ENCODE assay signal across 18 cellular contexts in the genomic region with DNA sequence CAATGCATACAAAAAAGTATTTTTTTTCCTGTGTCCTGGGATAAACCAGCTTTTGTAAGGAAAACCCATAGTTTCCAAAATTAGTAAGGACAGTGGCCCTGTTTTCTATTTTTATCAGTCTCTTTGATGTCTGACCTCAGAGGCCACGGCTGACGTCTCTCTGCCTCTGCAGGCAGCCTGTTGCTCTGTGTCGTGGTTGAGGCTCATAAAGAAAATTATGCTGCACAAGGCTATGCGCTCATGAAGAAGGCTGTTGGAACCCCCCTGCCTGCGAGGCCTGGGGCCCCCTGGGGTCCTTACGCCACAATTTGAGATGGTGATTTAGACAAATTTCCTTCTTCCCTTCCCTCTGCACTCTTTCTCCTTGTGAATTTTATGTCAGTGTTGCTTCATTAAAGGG. TPM values are rescaled to one million over a fixed set of nuclear protein-coding genes. Genes with fewer than 3 reads are reported as not detected.
DNase-seq lines count a peak whose midpoint lies in the region; ATAC-seq, FAIRE-seq and TF ChIP-seq lines count a peak whose summit lies in the region.
"Had no signal": no experiment of that assay in that cellular context is flagged by ENCODE, and none has a peak within 500 bp of the region (broad histone marks: within the 10 kb centered on the region; RNA-seq: fewer than 3 reads in every experiment).

No MANE protein-coding gene starts in this region.

- POLR2A ChIA-PET in GM12878 (lab: Charles Lee) = no interaction called here

- TF ChIP-seq RAD21 in GM12878 (IDR thresholded peaks at IDR 0.05; ENCODE audit: insufficient read depth, low read depth, low read length) = no peak

- H3K27me3 ChIP-seq in GM12878 (replicated peaks in 1 of 2; ENCODE audit: control insufficient read depth in 2 of 2, insufficient read depth in 2 of 2, low read length in 1 of 2) (no peaks in the 10 kb centered on the region), WERI-Rb-1 (ENCODE audit: insufficient read depth, low read depth, severe bottlenecking) (no peaks in the 10 kb centered on the region)
- H3K27me3 ChIP-seq: Peyer's patch, thyroid gland had no signal

- TF ChIP-seq CTCF in natural killer cell (IDR thresholded peaks at IDR 0.05) = no peak
- no peak for TF ChIP-seq CTCF in GM12878 (IDR thresholded peaks at IDR 0.05 in 2 of 3, conservative IDR thresholded peaks at IDR 0.05 in 1 of 3; ENCODE audit: control insufficient read depth in 2 of 3, extremely low read depth in 1 of 3, insufficient read depth in 1 of 3, low read depth in 3 of 3, low read length in 3 of 3)
- no peak for TF ChIP-seq CTCF in WERI-Rb-1 (IDR thresholded peaks at IDR 0.05; ENCODE audit: low read depth, low read length)

- H3K27me3 Mint-ChIP-seq in natural killer cell treated with Interleukin-12 subunit alpha and Interleukin-12 subunit beta and Interleukin-15 and Interleukin-18, amount 100 ng/mL, for 72 hours = peaks cover 0 to 13% of the 10 kb centered on the region in 2 donors
- peaks cover 0 to 8% of the 10 kb centered on the region in 2 donors for H3K27me3 Mint-ChIP-seq in natural killer cell (ENCODE audit: low read depth in 2 of 2)

- TF ChIP-seq EP300 in GM12878 (IDR thresholded peaks at IDR 0.05; ENCODE audit: borderline replicate concordance in 1 of 2, control insufficient read depth in 1 of 2, low read depth in 2 of 2, low read length in 2 of 2) = no peak

- H3K9me3 Mint-ChIP-seq in natural killer cell treated with Interleukin-12 subunit alpha and Interleukin-12 subunit beta and Interleukin-15 and Interleukin-18, amount 100 ng/mL, for 72 hours = peaks cover 4% of the 10 kb centered on the region
- peaks cover 2 to 3% of the 10 kb centered on the region in 2 donors for H3K9me3 Mint-ChIP-seq in natural killer cell

- no peak for TF ChIP-seq POLR2A in GM12878 (IDR thresholded peaks at IDR 0.05; ENCODE audit: low read depth, low read length)

- 56% methylated on average over 6 of the region's 6 CpGs for WGBS in GM12878 (ENCODE audit: insufficient coverage, insufficient replicate concordance, low lambda C conversion rate, missing lambda C conversion rate)

- H3K9ac ChIP-seq in GM12878 (ENCODE audit: control insufficient read depth, insufficient read depth, low read length) = no peak overlapping the region

- H3K36me3 ChIP-seq in GM12878 (ENCODE audit: control insufficient read depth in 2 of 2, insufficient read depth in 2 of 2, low read length in 1 of 2) = peaks cover 5 to 6% of the 10 kb centered on the region in 2 experiments; a peak in 3 of 4 replicates
- peaks cover under 1% of the 10 kb centered on the region; the same call in 1 of the 2 replicates for H3K36me3 ChIP-seq in WERI-Rb-1
- H3K36me3 ChIP-seq: Peyer's patch, thyroid gland had no signal

- H3K4me2 ChIP-seq in GM12878 (ENCODE audit: control insufficient read depth, insufficient read depth) = no peak overlapping the region

- H3K27ac ChIP-seq in GM12878 (ENCODE audit: control insufficient read depth, insufficient read depth) (no peak overlapping the region), WERI-Rb-1 (no peak overlapping the region)
- H3K27ac ChIP-seq: Peyer's patch had no signal

- H3K4me3 Mint-ChIP-seq in natural killer cell treated with Interleukin-12 subunit alpha and Interleukin-12 subunit beta and Interleukin-15 and Interleukin-18, amount 100 ng/mL, for 72 hours = no peak overlapping the region
- no peak overlapping the region for H3K4me3 Mint-ChIP-seq in natural killer cell
- H3K4me3 Mint-ChIP-seq: T-helper 1 cell treated with Interleukin-12 subunit alpha and Interleukin-12 subunit beta and Interleukin-4 antibody, amounts not matched to agents 30 μg/mL and 1 μg/mL, for 36 hours had no signal

- no peak overlapping the region for H3K27ac Mint-ChIP-seq in natural killer cell treated with Interleukin-12 subunit alpha and Interleukin-12 subunit beta and Interleukin-15 and Interleukin-18, amount 100 ng/mL, for 72 hours
- no peak overlapping the region for H3K27ac Mint-ChIP-seq in natural killer cell
- H3K27ac Mint-ChIP-seq: T-helper 1 cell treated with Interleukin-12 subunit alpha and Interleukin-12 subunit beta and Interleukin-4 antibody, amounts not matched to agents 30 μg/mL and 1 μg/mL, for 36 hours had no signal

- peaks cover 6% of the 10 kb centered on the region for H3K36me3 Mint-ChIP-seq in natural killer cell treated with Interleukin-12 subunit alpha and Interleukin-12 subunit beta and Interleukin-15 and Interleukin-18, amount 100 ng/mL, for 72 hours
- no peaks in the 10 kb centered on the region for H3K36me3 Mint-ChIP-seq in natural killer cell

- ATAC-seq in natural killer cell treated with Interleukin-12 subunit alpha and Interleukin-12 subunit beta and Interleukin-15 and Interleukin-18, amount 100 ng/mL, for 72 hours = no peak
- ATAC-seq in natural killer cell (no peak), GM12878 (no peak), GM18907 (IDR thresholded peaks at IDR 0.05; ENCODE audit: unreplicated experiment) (no peak), GM19023 (IDR thresholded peaks at IDR 0.05; ENCODE audit: unreplicated experiment) (no peak)

- CTCF ChIA-PET in GM12878 (lab: Yijun Ruan, JAX) = no interaction called here

- no TSS peak for BruUV-seq in GM12878 (replicated peaks; lab: Mats Ljungman, UMichigan)

- H3K4me1 Mint-ChIP-seq in natural killer cell treated with Interleukin-12 subunit alpha and Interleukin-12 subunit beta and Interleukin-15 and Interleukin-18, amount 100 ng/mL, for 72 hours (ENCODE audit: low read depth in 2 of 2) = peaks cover 30 to 34% of the 10 kb centered on the region in 2 donors
- H3K4me1 Mint-ChIP-seq in natural killer cell = peaks cover 29 to 47% of the 10 kb centered on the region in 2 donors

- RAD21 ChIA-PET in GM12878 (lab: Charles Lee; ENCODE audit: unreplicated experiment) = no interaction called here

- H2AFZ ChIP-seq in GM12878 (ENCODE audit: control insufficient read depth, low read depth, low read length) = no peak overlapping the region

- peaks cover 57% of the 10 kb centered on the region for H3K79me2 ChIP-seq in GM12878 (ENCODE audit: control insufficient read depth, insufficient read depth, low read length)

- intact Hi-C loops in natural killer cell (cut with micrococcal nuclease) = no loop called here
- intact Hi-C loops in GM12878 (cut with micrococcal nuclease; ENCODE audit: unreplicated experiment) = no loop called here

- SMC1A ChIA-PET in GM12878 (lab: Charles Lee; ENCODE audit: uncharacterized antibody, unreplicated experiment) = interaction anchor here (1.7 kb wide), 1 partner anchor 47 kb away, joined by 4 read pairs; no protein-coding TSS in a partner anchor

- H3K9me3 ChIP-seq in GM12878 (replicated peaks; ENCODE audit: control insufficient read depth, insufficient read depth, low read length) (peaks cover 9% of the 10 kb centered on the region), WERI-Rb-1 (ENCODE audit: severe bottlenecking) (peaks cover 5% of the 10 kb centered on the region)
- H3K9me3 ChIP-seq: Peyer's patch, thyroid gland had no signal

- no peaks in the 10 kb centered on the region for H4K20me1 ChIP-seq in GM12878 (ENCODE audit: control insufficient read depth, insufficient read depth)

- peaks cover 5% of the 10 kb centered on the region; the same call in 1 of the 2 replicates for H3K4me1 ChIP-seq in GM12878 (ENCODE audit: control insufficient read depth, insufficient read depth, low read length)

- peak; percentile 5 for DNase-seq in natural killer cell treated with Interleukin-12 subunit alpha and Interleukin-12 subunit beta and Interleukin-15 and Interleukin-18, amount 100 ng/mL, for 72 hours (ENCODE audit: low spot score)
- no peak for DNase-seq in natural killer cell
- no peak for DNase-seq in GM12878 (ENCODE audit: low read depth, low spot score)
- peak; percentile 62 for DNase-seq in hepatic stellate cell (ENCODE audit: low spot score)
- DNase-seq in WERI-Rb-1 = no peak
- no peak for DNase-seq in NCI-H446 treated with DMSO at 0.1 percent for 48 hours (lab: John Stamatoyannopoulos, UW)
- DNase-seq: activated CD4-positive, alpha-beta T cell treated with anti-CD3 and anti-CD28 coated beads for 48 hours; activated effector memory CD4-positive, alpha-beta T cell treated with anti-CD3 and anti-CD28 coated beads, Interleukin-2, amount 50 U/mL, for 16 hours; caudate nucleus; DMS 273 treated with DMSO at 0.1 percent for 48 hours; NCI-H524; thyroid gland had no signal

- H3K4me3 ChIP-seq in GM12878 (no peak overlapping the region), WERI-Rb-1 (ENCODE audit: low read depth, low read length) (no peak overlapping the region)
- H3K4me3 ChIP-seq: lung, Peyer's patch, thyroid gland had no signal

- FAIRE-seq in GM12878 (lab: Jason Lieb, UNC) = no peak
- FAIRE-seq: endometrium had no signal

- in situ Hi-C loops in GM12878 (cut with MboI) = no loop called here

TF ChIP-seq in GM12878, 131 proteins besides CTCF, POLR2A, EP300 and RAD21 (continues in another document):
- 0 out of 2 replicates have a peak, but pooled peaks have one; percentile 41 for TF ChIP-seq MEF2A (IDR thresholded peaks at IDR 0.05; ENCODE audit: insufficient read depth, low read depth, low read length)

RNA-seq across cellular contexts. Expression of a gene that starts 48.9 kb away (rescaled TPM):
- 100 to 1,000 TPM in 1 of 2 donors, 10 to 100 TPM in 1; 66.8 to 115 TPM for total RNA-seq in natural killer cell treated with Interleukin-12 subunit alpha and Interleukin-12 subunit beta and Interleukin-15 and Interleukin-18, amount 100 ng/mL, for 72 hours
- total RNA-seq in natural killer cell = 10 to 100 TPM; 39.5 to 45.7 (median 42.3) TPM
- total RNA-seq in GM12878 (2013; cell fraction: nucleolus; rRNA removed) = 212 and 233 TPM in 2 replicates
- total RNA-seq in GM12878 (2014; rRNA removed) = 46.9 and 47.8 TPM in 2 replicates
- 26.1 and 28.2 TPM in 2 replicates for total RNA-seq in GM12878 (2014; rRNA removed; fragmentation: Illumina TruSeq; extraction: Trizol)
- total RNA-seq in GM12878 (2021) = 89.5 and 110 TPM in 2 replicates
- polyA plus RNA-seq in GM12878 (2011; ENCODE audit: low read depth) = 17.3 TPM
- polyA plus RNA-seq in GM12878 (2011; rRNA removed) = 27.6 and 47.8 TPM in 2 replicates
- 59.2 and 60.5 TPM in 2 replicates for polyA plus RNA-seq in GM12878 (2011; cell fraction: cytosol; rRNA removed)
- 80.2 and 83.8 TPM in 2 replicates for polyA plus RNA-seq in GM12878 (2011; cell fraction: nucleus; rRNA removed)
- 36.8 and 49.6 TPM in 2 replicates for polyA plus RNA-seq in GM12878 (2012)
- 19.0 and 28.7 TPM in 2 replicates for polyA plus RNA-seq in GM12878 (2014; fragmentation: Illumina TruSeq; extraction: Trizol)
- polyA plus RNA-seq in GM12878 (2014; fragmentation: Nextera tagmentation; extraction: Ambion mirVana) = 1 to 10 TPM; 1.2 to 3.7 TPM
- 50.0 and 53.6 TPM in 2 replicates for polyA plus RNA-seq in GM12878 (2014; rRNA removed)
- polyA plus RNA-seq in GM12878 (2016; fragmentation: Nextera tagmentation; extraction: Ambion mirVana) = 10 to 100 TPM; 17.5 to 33.0 TPM
- polyA minus RNA-seq in GM12878 (2011; rRNA and poly(A)+ RNA removed) = 62.2 and 76.5 TPM in 2 replicates
- polyA minus RNA-seq in GM12878 (2011; cell fraction: cytosol; rRNA and poly(A)+ RNA removed) = 24.3 and 30.6 TPM in 2 replicates
- 23.3 and 43.3 TPM in 2 replicates for polyA minus RNA-seq in GM12878 (2011; cell fraction: nucleus; rRNA and poly(A)+ RNA removed)

Comparison
In these comparisons a context has a peak if more than half of its experiments do, and no peak if none do; other contexts are left out.
1. DNase-seq: peak in natural killer cell treated with Interleukin-12 subunit alpha and Interleukin-12 subunit beta and Interleukin-15 and Interleukin-18, amount 100 ng/mL, for 72 hours (single experiment) and hepatic stellate cell (single experiment); none in natural killer cell (single experiment), GM12878 (single experiment), WERI-Rb-1 (single experiment) and NCI-H446 treated with DMSO at 0.1 percent for 48 hours (single experiment).